In the genomic region with DNA sequence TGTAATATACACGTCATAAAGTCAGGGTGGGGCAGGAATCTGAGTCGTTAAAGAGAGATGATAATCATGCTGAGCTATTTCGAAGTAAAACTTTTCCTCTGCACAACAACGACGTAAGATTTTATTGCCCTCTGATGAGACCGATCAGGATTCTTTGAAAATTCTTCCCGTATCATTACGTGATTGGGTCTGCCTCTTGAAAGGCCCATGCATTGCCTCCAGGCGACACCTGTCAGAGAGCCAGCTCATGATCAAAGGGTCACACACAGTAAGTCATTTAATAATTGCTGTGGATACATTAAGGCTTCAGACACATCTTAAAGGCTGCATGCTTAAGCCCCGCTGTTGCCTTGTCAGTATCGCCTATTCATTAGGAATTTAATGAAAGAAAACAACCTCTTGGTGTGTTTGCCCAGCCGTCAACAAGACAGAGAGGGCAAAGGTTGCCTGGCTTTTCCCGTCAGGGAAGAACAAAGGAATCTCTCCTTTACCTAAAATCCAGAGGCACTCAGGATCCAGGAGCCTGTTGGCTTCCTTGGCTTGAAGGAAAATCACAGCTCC, we compare ENCODE assay signal across 23 cellular contexts.
DNase-seq lines count a peak whose midpoint lies in the region; ATAC-seq and TF ChIP-seq lines count a peak whose summit lies in the region.
"Had no signal": no experiment of that assay in that cellular context is flagged by ENCODE, and none has a peak within 500 bp of the region (broad histone marks: within the 10 kb centered on the region; RNA-seq: fewer than 3 reads in every experiment).

No MANE protein-coding gene starts in this region.

- H3K9me3 ChIP-seq in tibial nerve (no peaks in the 10 kb centered on the region), esophagus squamous epithelium (no peaks in the 10 kb centered on the region)
- H3K9me3 ChIP-seq: left lung, MG63, tibial artery had no signal

- TF ChIP-seq CTCF in tibial nerve (IDR thresholded peaks at IDR 0.05) (no peak), esophagus squamous epithelium (IDR thresholded peaks at IDR 0.05) (no peak)

- intact Hi-C loops in esophagus squamous epithelium (cut with DNase I) = no loop called here

- H3K4me3 ChIP-seq in tibial nerve (no peak overlapping the region), esophagus squamous epithelium (no peak overlapping the region)
- H3K4me3 ChIP-seq: left lung, MG63, SK-N-MC, tibial artery had no signal

- TF ChIP-seq EP300 in tibial nerve (IDR thresholded peaks at IDR 0.05) = no peak

- TF ChIP-seq POLR2A in tibial nerve (IDR thresholded peaks at IDR 0.05) (no peak), esophagus squamous epithelium (IDR thresholded peaks at IDR 0.05) (no peak)

- DNase-seq in activated CD8-positive, alpha-beta memory T cell treated with anti-CD3 and anti-CD28 coated beads for 24 hours = peak; percentile 19
- no peak for DNase-seq in activated CD8-positive, alpha-beta memory T cell treated with anti-CD3 and anti-CD28 coated beads, Interleukin-2, amount 50 U/mL, for 48 hours
- DNase-seq in NCI-H69 (lab: John Stamatoyannopoulos, UW) (peak; percentile 68), left kidney (ENCODE audit: low read depth, low spot score) (peak; percentile 58), tibial nerve (ENCODE audit: low spot score in 2 of 2) (no peak), esophagus squamous epithelium (lab: John Stamatoyannopoulos, UW) (no peak), SHP77 treated with DMSO at 0.1 percent for 48 hours (lab: John Stamatoyannopoulos, UW) (no peak)
- DNase-seq: activated CD4-positive, alpha-beta T cell treated with anti-CD3 and anti-CD28 coated beads, Interleukin-2, amount 50 U/mL, for 1 hour; activated naive CD8-positive, alpha-beta T cell treated with anti-CD3 and anti-CD28 coated beads for 36 hours; activated T-cell treated with anti-CD3 and anti-CD28 coated beads, Interleukin-2, amount 50 U/mL, for 1 hour; CD4-positive, alpha-beta T cell; central memory CD4-positive, alpha-beta T cell; DMS79 treated with DMSO at 0.1 percent for 48 hours; effector memory CD8-positive, alpha-beta T cell; left lung; MG63; NCI-H2029; NCI-H510A; OCI-M1; stimulated activated naive B cell treated with anti-CD40 and anti-IgM and Interleukin-4, amounts not matched to agents 10 μg/mL and 1 μg/mL and 100 μg/mL, for 72 hours had no signal

- no peak for ATAC-seq in GM18909 (IDR thresholded peaks at IDR 0.05; ENCODE audit: poor library complexity, unreplicated experiment)
- ATAC-seq: effector memory CD8-positive, alpha-beta T cell; left lung; stimulated activated naive B cell treated with anti-CD40 and anti-IgM and Interleukin-4, amounts not matched to agents 10 μg/mL and 1 μg/mL and 100 μg/mL, for 72 hours had no signal

- H3K4me1 ChIP-seq in tibial nerve (peaks cover 0 to 21% (median 2%) of the 10 kb centered on the region in 4 donors), esophagus squamous epithelium (peaks cover 0 to 24% (median 6%) of the 10 kb centered on the region in 3 donors)
- H3K4me1 ChIP-seq: left lung, tibial artery had no signal

- H3K27me3 ChIP-seq in tibial nerve = no peaks in the 10 kb centered on the region
- H3K27me3 ChIP-seq in esophagus squamous epithelium = no peaks in the 10 kb centered on the region
- H3K27me3 ChIP-seq: left lung, MG63, tibial artery had no signal

- H3K27ac ChIP-seq in tibial nerve = peak overlapping the region; percentile 7 to 59 (median 32)
- no peak overlapping the region for H3K27ac ChIP-seq in esophagus squamous epithelium
- H3K27ac ChIP-seq: left lung, SK-N-MC, tibial artery had no signal

- H3K36me3 ChIP-seq in tibial nerve (peaks cover 0 to 28% (median 0%) of the 10 kb centered on the region in 3 donors), esophagus squamous epithelium (peaks cover 0 to 52% (median 0%) of the 10 kb centered on the region in 3 donors)
- H3K36me3 ChIP-seq: MG63 had no signal

- 57 to 58% methylated on average over 13 of the region's 13 CpGs for WGBS in tibial nerve, 2 donors
- WGBS in esophagus squamous epithelium, 2 donors = 57 to 72% methylated on average over 12 to 13 of the region's 13 CpGs

Comparison
In these comparisons a context has a peak if more than half of its experiments do, and no peak if none do; other contexts are left out.
1. DNase-seq: peak in activated CD8-positive, alpha-beta memory T cell treated with anti-CD3 and anti-CD28 coated beads for 24 hours (single experiment), NCI-H69 (single experiment) and left kidney (single experiment); none in activated CD8-positive, alpha-beta memory T cell treated with anti-CD3 and anti-CD28 coated beads, Interleukin-2, amount 50 U/mL, for 48 hours (single experiment), tibial nerve (0 of 2), esophagus squamous epithelium (single experiment) and SHP77 treated with DMSO at 0.1 percent for 48 hours (single experiment).
2. H3K27ac ChIP-seq: peak in tibial nerve (4 of 4); none in esophagus squamous epithelium (0 of 4).